Comparison of ENCODE assay signal across 11 cellular contexts in genomic region chrX:15838017-15838416, GRCh38. TPM values are rescaled to one million over a fixed set of nuclear protein-coding genes. Genes with fewer than 3 reads are reported as not detected.
A peak's percentile ranks its signal among the peaks of the same experiment; 100 is the strongest.
DNase-seq lines count a peak whose midpoint lies in the region; ATAC-seq and TF ChIP-seq lines count a peak whose summit lies in the region.
"Had no signal": no experiment of that assay in that cellular context is flagged by ENCODE, and none has a peak within 500 bp of the region (broad histone marks: within the 10 kb centered on the region; RNA-seq: fewer than 3 reads in every experiment).

No MANE protein-coding gene starts in this region.

- H3K79me2 ChIP-seq in OCI-LY7 (ENCODE audit: insufficient read depth, low read depth, low read length) = no peaks in the 10 kb centered on the region

- H3K36me3 ChIP-seq in OCI-LY7 (ENCODE audit: insufficient read depth, low read length) = peaks cover 60% of the 10 kb centered on the region
- H3K36me3 ChIP-seq in CD8-positive, alpha-beta memory T cell (ENCODE audit: insufficient read depth, low read length) = no peaks in the 10 kb centered on the region
- no peaks in the 10 kb centered on the region for H3K36me3 ChIP-seq in gastroesophageal sphincter
- H3K36me3 ChIP-seq: ovary had no signal

- H3K9me2 ChIP-seq in OCI-LY7 (ENCODE audit: insufficient read depth, low read length) = no peaks in the 10 kb centered on the region

- intact Hi-C loops in OCI-LY7 (cut with micrococcal nuclease; ENCODE audit: unreplicated experiment) = no loop called here

- no peak overlapping the region for H2AFZ ChIP-seq in OCI-LY7 (ENCODE audit: low read length)

- CTCF ChIA-PET in AG04450 (lab: Charles Lee) (no interaction called here), OCI-LY7 (lab: Charles Lee; ENCODE audit: unreplicated experiment) (no interaction called here)
- CTCF ChIA-PET in CD8-positive, alpha-beta memory T cell (lab: Charles Lee) = no interaction called here

- WGBS in gastroesophageal sphincter (ENCODE audit: low coverage in 1 of 2), 2 donors = 100% methylated on average over 1 of the region's 3 CpGs; no CpG with 5 or more reads in 1 of the 2 donors

- H3K27ac ChIP-seq in AG04450 (ENCODE audit: low read depth, low read length) (no peak overlapping the region), OCI-LY7 (ENCODE audit: low read depth, low read length, poor library complexity, severe bottlenecking) (no peak overlapping the region), gastroesophageal sphincter (no peak overlapping the region)
- H3K27ac ChIP-seq in CD8-positive, alpha-beta memory T cell (ENCODE audit: low read depth, low read length) = no peak overlapping the region
- H3K27ac ChIP-seq: ovary had no signal

- no TSS peak for BruUV-seq in OCI-LY7 (replicated peaks; lab: Mats Ljungman, UMichigan)

- TF ChIP-seq EP300 in gastroesophageal sphincter (IDR thresholded peaks at IDR 0.05) = no peak

- H3K27ac Mint-ChIP-seq in CD8-positive, alpha-beta memory T cell = no peak overlapping the region
- H3K27ac Mint-ChIP-seq: activated naive CD8-positive, alpha-beta T cell had no signal

- H3K9me3 ChIP-seq in AG04450 (ENCODE audit: control insufficient read depth, insufficient read depth, low read length) = no peaks in the 10 kb centered on the region
- no peaks in the 10 kb centered on the region for H3K9me3 ChIP-seq in OCI-LY7 (ENCODE audit: low read length)
- no peaks in the 10 kb centered on the region for H3K9me3 ChIP-seq in CD8-positive, alpha-beta memory T cell (ENCODE audit: low read length)
- H3K9me3 ChIP-seq in gastroesophageal sphincter = no peaks in the 10 kb centered on the region
- H3K9me3 ChIP-seq: ovary had no signal

- no peak for ATAC-seq in HG03196 (IDR thresholded peaks at IDR 0.05; ENCODE audit: unreplicated experiment)
- no peak for ATAC-seq in gastroesophageal sphincter

- H3K4me1 Mint-ChIP-seq in CD8-positive, alpha-beta memory T cell = peaks cover 0 to 3% (median 0%) of the 10 kb centered on the region in 3 donors

- H3K4me3 Mint-ChIP-seq in CD8-positive, alpha-beta memory T cell = no peak overlapping the region
- H3K4me3 Mint-ChIP-seq: activated naive CD8-positive, alpha-beta T cell had no signal

- no peaks in the 10 kb centered on the region for H4K20me1 ChIP-seq in OCI-LY7 (ENCODE audit: insufficient read depth, low read length)

- no peaks in the 10 kb centered on the region for H3K27me3 Mint-ChIP-seq in CD8-positive, alpha-beta memory T cell
- H3K27me3 Mint-ChIP-seq: activated naive CD8-positive, alpha-beta T cell had no signal

- H3K4me3 ChIP-seq in AG04450 (ENCODE audit: low read depth, low read length) (no peak overlapping the region), OCI-LY7 (ENCODE audit: low read depth, low read length, poor library complexity, severe bottlenecking) (no peak overlapping the region), epithelial cell of proximal tubule (ENCODE audit: low read depth, low read length) (no peak overlapping the region), gastroesophageal sphincter (no peak overlapping the region)
- no peak overlapping the region for H3K4me3 ChIP-seq in CD8-positive, alpha-beta memory T cell (ENCODE audit: low read length)
- H3K4me3 ChIP-seq: ovary had no signal

- no peak for TF ChIP-seq POLR2A in gastroesophageal sphincter (IDR thresholded peaks at IDR 0.05)

- POLR2A ChIA-PET in AG04450 (lab: Yijun Ruan, JAX) = no interaction called here
- POLR2A ChIA-PET in OCI-LY7 (lab: Charles Lee) = no interaction called here
- POLR2A ChIA-PET in CD8-positive, alpha-beta memory T cell (lab: Charles Lee) = no interaction called here

- 0 out of 2 replicates have a peak, but pooled peaks have one; percentile 11 for TF ChIP-seq CTCF in AG04450 (IDR thresholded peaks at IDR 0.05; ENCODE audit: low read depth, low read length)
- peak; percentile 52; the same call in 2 of the 3 replicates for TF ChIP-seq CTCF in GM12872 (IDR thresholded peaks at IDR 0.05; ENCODE audit: insufficient read depth, low read depth, low read length)
- peak; percentile 49; the same call in 1 of the 2 replicates for TF ChIP-seq CTCF in OCI-LY7 (conservative IDR thresholded peaks at IDR 0.05; ENCODE audit: low read length)
- TF ChIP-seq CTCF in epithelial cell of proximal tubule (conservative IDR thresholded peaks at IDR 0.05; ENCODE audit: low read depth, low read length) = peak; percentile 24
- TF ChIP-seq CTCF in gastroesophageal sphincter (IDR thresholded peaks at IDR 0.05) = no peak

- H3K4me2 ChIP-seq in OCI-LY7 (ENCODE audit: low read length) = no peak overlapping the region

- DNase-seq in AG04450 (ENCODE audit: low read depth, low spot score) = no peak
- DNase-seq in OCI-LY7 (ENCODE audit: low spot score) = peak; percentile 28
- DNase-seq in epithelial cell of proximal tubule (ENCODE audit: low read depth) = no peak
- no peak for DNase-seq in CD8-positive, alpha-beta memory T cell
- no peak for DNase-seq in DMS153 treated with DMSO at 0.1 percent for 48 hours (lab: John Stamatoyannopoulos, UW; ENCODE audit: unreplicated experiment)
- DNase-seq: kidney, ovary had no signal

- no peaks in the 10 kb centered on the region for H3K4me1 ChIP-seq in OCI-LY7 (ENCODE audit: insufficient read depth, low read length, poor library complexity, severe bottlenecking)
- no peaks in the 10 kb centered on the region for H3K4me1 ChIP-seq in CD8-positive, alpha-beta memory T cell (ENCODE audit: insufficient read depth, low read length)
- no peaks in the 10 kb centered on the region for H3K4me1 ChIP-seq in gastroesophageal sphincter

- no peaks in the 10 kb centered on the region for H3K9me3 Mint-ChIP-seq in CD8-positive, alpha-beta memory T cell

- H3K27me3 ChIP-seq in AG04450 (ENCODE audit: control insufficient read depth, insufficient read depth, low read length) = no peaks in the 10 kb centered on the region
- no peaks in the 10 kb centered on the region for H3K27me3 ChIP-seq in CD8-positive, alpha-beta memory T cell (ENCODE audit: insufficient read depth, low read length, poor library complexity, severe bottlenecking)
- no peaks in the 10 kb centered on the region for H3K27me3 ChIP-seq in gastroesophageal sphincter
- H3K27me3 ChIP-seq: ovary had no signal

- H3K36me3 Mint-ChIP-seq in CD8-positive, alpha-beta memory T cell = peaks cover 0 to 26% (median 8%) of the 10 kb centered on the region in 3 donors
- H3K36me3 Mint-ChIP-seq: activated naive CD8-positive, alpha-beta T cell had no signal

RNA-seq across cellular contexts. Expression of gene AP1S2, which starts 16.6 kb away (rescaled TPM):
- 42.6 and 60.8 TPM in 2 replicates for polyA plus RNA-seq in AG04450 (2011; rRNA removed)
- 13.5 and 32.5 TPM in 2 replicates for polyA minus RNA-seq in AG04450 (2011; rRNA and poly(A)+ RNA removed)
- total RNA-seq in OCI-LY7 (2014; rRNA removed; shearing (Covaris generic)) = 40.2 and 47.0 TPM in 2 replicates
- total RNA-seq in OCI-LY7 (2022) = 42.7 and 49.5 TPM in 2 replicates
- total RNA-seq in epithelial cell of proximal tubule = 48.6 and 69.0 TPM in 2 replicates
- 10 to 100 TPM; 31.7 to 33.8 TPM for total RNA-seq in CD8-positive, alpha-beta memory T cell
- 56.0 TPM for polyA plus RNA-seq in CD8-positive, alpha-beta memory T cell
- 100 to 1,000 TPM in 3 of 4 donors, 10 to 100 TPM in 1; 98.7 to 300 (median 203) TPM for total RNA-seq in gastroesophageal sphincter

RNA-seq across cellular contexts. Expression of gene ZRSR2, which starts 47.7 kb away (rescaled TPM):
- polyA plus RNA-seq in AG04450 (2011; rRNA removed) = 6.1 and 7.7 TPM in 2 replicates
- polyA minus RNA-seq in AG04450 (2011; rRNA and poly(A)+ RNA removed) = 2.3 and 3.1 TPM in 2 replicates
- 6.2 and 6.5 TPM in 2 replicates for total RNA-seq in OCI-LY7 (2014; rRNA removed; shearing (Covaris generic))
- total RNA-seq in OCI-LY7 (2022) (13.7 and 14.0 TPM in 2 replicates), epithelial cell of proximal tubule (3.1 and 4.6 TPM in 2 replicates), gastroesophageal sphincter (10 to 100 TPM in 3 of 4 donors, 1 to 10 TPM in 1; 8.3 to 12.0 (median 11.0) TPM)
- 10 to 100 TPM; 12.0 to 12.4 TPM for total RNA-seq in CD8-positive, alpha-beta memory T cell
- 36.8 TPM for polyA plus RNA-seq in CD8-positive, alpha-beta memory T cell

Comparison
In these comparisons a context has a peak if more than half of its experiments do, and no peak if none do; other contexts are left out.
1. CTCF ChIP-seq: peak in AG04450 (single experiment), GM12872 (single experiment), OCI-LY7 (single experiment) and epithelial cell of proximal tubule (single experiment); none in gastroesophageal sphincter (0 of 4).